Comparison of ENCODE assay signal across 14 cellular contexts in genomic region chr22:18079706-18080230, GRCh38. TPM values are rescaled to one million over a fixed set of nuclear protein-coding genes. Genes with fewer than 3 reads are reported as not detected.
A peak's percentile ranks its signal among the peaks of the same experiment; 100 is the strongest.
DNase-seq lines count a peak whose midpoint lies in the region; ATAC-seq and TF ChIP-seq lines count a peak whose summit lies in the region.
"Had no signal": no experiment of that assay in that cellular context is flagged by ENCODE, and none has a peak within 500 bp of the region (broad histone marks: within the 10 kb centered on the region; RNA-seq: fewer than 3 reads in every experiment).

No MANE protein-coding gene starts in this region.

- H3K9me3 ChIP-seq in MM.1S (replicated peaks; ENCODE audit: insufficient read depth, low read length) = no peaks in the 10 kb centered on the region
- H3K9me3 ChIP-seq: HAP-1, lower lobe of right lung had no signal

- H3K36me3 Mint-ChIP-seq in activated T-cell treated with anti-CD3 and anti-CD28 coated beads, Interleukin-2, amount 50 U/mL, for 72 hours (ENCODE audit: insufficient read depth in 2 of 2) = peaks cover 23 to 33% of the 10 kb centered on the region in 2 donors
- peaks cover 54% of the 10 kb centered on the region for H3K36me3 Mint-ChIP-seq in brain
- peaks cover 21% of the 10 kb centered on the region for H3K36me3 Mint-ChIP-seq in progenitor cell of endocrine pancreas (ENCODE audit: insufficient read depth)

- peak overlapping the region; percentile 91; the same call in 1 of the 2 replicates for H3K4me2 ChIP-seq in MM.1S (ENCODE audit: low read depth, low read length)

- H3K4me1 ChIP-seq in MM.1S (ENCODE audit: low read length) = peaks cover 8% of the 10 kb centered on the region; the same call in 1 of the 2 replicates
- peaks cover 9% of the 10 kb centered on the region for H3K4me1 ChIP-seq in foreskin keratinocyte

- no peaks in the 10 kb centered on the region for H3K36me3 ChIP-seq in MM.1S (replicated peaks; ENCODE audit: insufficient read depth, low read length)

- ATAC-seq in activated T-cell treated with anti-CD3 and anti-CD28 coated beads, Interleukin-2, amount 50 U/mL, for 72 hours (replicated peaks in 1 of 2) = no peak
- no peak for ATAC-seq in foreskin keratinocyte
- ATAC-seq: lower lobe of right lung had no signal

- no peak overlapping the region for H3K9ac ChIP-seq in MM.1S (ENCODE audit: low read length)
- H3K9ac ChIP-seq: parathyroid adenoma had no signal

- H3K9me3 Mint-ChIP-seq in activated T-cell treated with anti-CD3 and anti-CD28 coated beads, Interleukin-2, amount 50 U/mL, for 72 hours = no peaks in the 10 kb centered on the region
- H3K9me3 Mint-ChIP-seq in brain = no peaks in the 10 kb centered on the region
- no peaks in the 10 kb centered on the region for H3K9me3 Mint-ChIP-seq in progenitor cell of endocrine pancreas (ENCODE audit: low read depth)

- H3F3A ChIP-seq in MM.1S (ENCODE audit: insufficient read depth, low read length) = peaks cover 6% of the 10 kb centered on the region; the same call in 1 of the 2 replicates

- TF ChIP-seq CTCF in MM.1S (IDR thresholded peaks at IDR 0.05; ENCODE audit: low read length) (no peak), brain (conservative IDR thresholded peaks at IDR 0.05) (no peak), progenitor cell of endocrine pancreas (IDR thresholded peaks at IDR 0.05; ENCODE audit: unreplicated experiment) (no peak), foreskin keratinocyte (conservative IDR thresholded peaks at IDR 0.05) (no peak)

- no peaks in the 10 kb centered on the region for H3K27me3 Mint-ChIP-seq in activated T-cell treated with anti-CD3 and anti-CD28 coated beads, Interleukin-2, amount 50 U/mL, for 72 hours (ENCODE audit: low read depth)
- H3K27me3 Mint-ChIP-seq in brain (peaks cover 16% of the 10 kb centered on the region), progenitor cell of endocrine pancreas (no peaks in the 10 kb centered on the region)

- DNase-seq in activated T-cell treated with anti-CD3 and anti-CD28 coated beads, Interleukin-2, amount 50 U/mL, for 72 hours = no peak
- DNase-seq in activated T-cell treated with anti-CD3 and anti-CD28 coated beads, Interleukin-2, amount 50 U/mL, for 48 hours = no peak
- DNase-seq in MM.1S (no peak), progenitor cell of endocrine pancreas (ENCODE audit: low spot score, unreplicated experiment) (no peak), activated gamma-delta T cell treated with Interleukin-2 at 50 U/mL for 16 hours (no peak), foreskin keratinocyte (no peak), cerebellar nuclear complex (lab: John Stamatoyannopoulos, UW) (no peak)
- DNase-seq: central memory CD4-positive, alpha-beta T cell; DMS79 treated with DMSO at 0.1 percent for 48 hours; lower lobe of right lung; NCI-H510A had no signal

- H3K27me3 ChIP-seq in MM.1S (replicated peaks; ENCODE audit: insufficient read depth, low read length) (no peaks in the 10 kb centered on the region), foreskin keratinocyte (no peaks in the 10 kb centered on the region)

- H3K9me2 ChIP-seq in MM.1S (replicated peaks; ENCODE audit: insufficient read depth, low read length) = no peaks in the 10 kb centered on the region

- peaks cover 50% of the 10 kb centered on the region for H3K4me1 Mint-ChIP-seq in activated T-cell treated with anti-CD3 and anti-CD28 coated beads, Interleukin-2, amount 50 U/mL, for 72 hours (ENCODE audit: low read depth)
- peaks cover 53% of the 10 kb centered on the region for H3K4me1 Mint-ChIP-seq in brain
- peaks cover 13% of the 10 kb centered on the region for H3K4me1 Mint-ChIP-seq in progenitor cell of endocrine pancreas (ENCODE audit: low read depth)

- peak overlapping the region; percentile 13 for H3K27ac Mint-ChIP-seq in activated T-cell treated with anti-CD3 and anti-CD28 coated beads, Interleukin-2, amount 50 U/mL, for 72 hours
- peak overlapping the region in 2 of 5 experiments; percentile 26 to 68 for H3K27ac Mint-ChIP-seq in brain
- no peak overlapping the region for H3K27ac Mint-ChIP-seq in progenitor cell of endocrine pancreas

- H3K27ac ChIP-seq in MM.1S (ENCODE audit: low read length) (no peak overlapping the region), foreskin keratinocyte (no peak overlapping the region)
- H3K27ac ChIP-seq: lower lobe of right lung, parathyroid adenoma had no signal

- no peak overlapping the region for H2AFZ ChIP-seq in MM.1S (ENCODE audit: low read length)
- H2AFZ ChIP-seq: parathyroid adenoma had no signal

- no peak overlapping the region for H3K4me3 ChIP-seq in MM.1S (ENCODE audit: low read length)

- no peaks in the 10 kb centered on the region for H4K20me1 ChIP-seq in MM.1S (ENCODE audit: insufficient read depth, low read length)

- H3K79me2 ChIP-seq in MM.1S (ENCODE audit: low read length) = peaks cover 68% of the 10 kb centered on the region

- H3K4me3 Mint-ChIP-seq in activated T-cell treated with anti-CD3 and anti-CD28 coated beads, Interleukin-2, amount 50 U/mL, for 72 hours = peak overlapping the region; percentile 88 to 96
- peak overlapping the region; percentile 87 to 99 (median 97) for H3K4me3 Mint-ChIP-seq in brain
- H3K4me3 Mint-ChIP-seq in progenitor cell of endocrine pancreas (ENCODE audit: low read depth) = peak overlapping the region; percentile 88

RNA-seq across cellular contexts. Expression of gene PEX26, which starts 2.0 kb away (rescaled TPM):
- 10 to 100 TPM; 41.8 to 48.1 TPM for total RNA-seq in activated T-cell treated with anti-CD3 and anti-CD28 coated beads, Interleukin-2, amount 50 U/mL, for 72 hours
- polyA plus RNA-seq in brain (ENCODE audit: insufficient read depth, low read depth, low replicate concordance) (30.2 TPM), foreskin keratinocyte (10.7 and 11.5 TPM in 2 replicates)
- total RNA-seq in progenitor cell of endocrine pancreas (46.1 and 50.1 TPM in 2 replicates), foreskin keratinocyte (25.7 and 29.1 TPM in 2 replicates)

RNA-seq across cellular contexts. Expression of gene TUBA8, which starts 30.8 kb away (rescaled TPM):
- 1 to 10 TPM in 1 of 2 donors, under 1 TPM in 1; 0.94 to 2.9 TPM for total RNA-seq in activated T-cell treated with anti-CD3 and anti-CD28 coated beads, Interleukin-2, amount 50 U/mL, for 72 hours
- polyA plus RNA-seq in brain (ENCODE audit: insufficient read depth, low read depth, low replicate concordance) (14.4 TPM), foreskin keratinocyte (0.45 TPM in 2 replicates)
- total RNA-seq in progenitor cell of endocrine pancreas (2.4 and 3.2 TPM in 2 replicates), foreskin keratinocyte (0.32 and 0.34 TPM in 2 replicates)

RNA-seq across cellular contexts. Expression of gene MICAL3, which starts 55.4 kb away (rescaled TPM):
- total RNA-seq in activated T-cell treated with anti-CD3 and anti-CD28 coated beads, Interleukin-2, amount 50 U/mL, for 72 hours = 10 to 100 TPM; 17.9 to 26.0 TPM
- polyA plus RNA-seq in brain (ENCODE audit: insufficient read depth, low read depth, low replicate concordance) (30.9 TPM), foreskin keratinocyte (5.3 and 7.0 TPM in 2 replicates)
- total RNA-seq in progenitor cell of endocrine pancreas (54.8 and 59.9 TPM in 2 replicates), foreskin keratinocyte (59.6 and 68.0 TPM in 2 replicates)
